Comparison of ENCODE assay signal across 8 cellular contexts in the genomic region with DNA sequence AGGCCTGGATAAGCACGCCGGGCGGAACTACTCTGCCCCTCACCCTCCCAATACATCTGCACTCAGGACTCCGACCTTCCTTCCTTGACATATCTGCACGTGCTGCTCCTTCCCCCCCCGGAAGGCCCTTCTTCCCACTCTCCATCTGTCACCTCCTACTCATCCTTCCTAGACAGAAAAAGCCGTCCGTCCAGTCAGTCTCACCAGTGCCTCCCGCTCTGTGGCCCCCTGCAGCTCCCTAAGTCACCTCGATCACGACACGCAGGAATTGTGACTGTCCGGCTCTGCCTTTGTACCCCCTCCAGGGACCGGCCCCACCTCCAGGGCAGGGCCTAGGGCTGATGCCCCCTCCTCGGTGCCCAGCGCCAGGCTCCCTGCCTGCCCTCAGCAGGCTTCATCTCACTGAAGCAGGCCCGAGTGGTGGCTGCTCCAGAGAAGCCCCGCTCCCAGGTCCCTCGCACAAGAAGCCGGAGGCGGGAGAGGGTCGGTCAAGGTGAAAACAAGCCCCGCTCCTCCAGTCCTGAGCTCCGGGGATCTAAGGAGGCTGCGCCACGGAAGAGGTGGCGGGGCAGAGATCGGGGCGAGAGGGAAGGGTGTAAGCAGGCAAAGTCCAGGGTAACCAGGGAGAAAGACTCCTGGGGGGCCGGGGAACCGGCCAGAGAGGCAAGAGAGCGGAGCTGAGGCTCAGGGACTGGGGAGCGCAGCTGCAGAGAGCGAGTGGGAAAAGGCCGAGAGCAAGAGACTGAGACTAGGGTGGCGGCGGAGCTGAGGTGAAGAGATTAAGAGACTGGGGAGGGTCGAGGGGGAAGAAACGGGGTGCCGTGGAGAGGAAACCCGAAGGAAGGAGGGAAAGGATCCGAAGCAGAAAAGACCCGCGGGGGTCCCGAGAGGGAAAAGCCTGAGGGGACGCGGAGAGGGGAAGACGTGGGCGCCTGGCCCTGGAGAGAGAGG. TPM values are rescaled to one million over a fixed set of nuclear protein-coding genes. Genes with fewer than 3 reads are reported as not detected.
DNase-seq lines count a peak whose midpoint lies in the region; ATAC-seq lines count a peak whose summit lies in the region.

No MANE protein-coding gene starts in this region.

- ATAC-seq in activated naive CD8-positive, alpha-beta T cell treated with anti-CD3 and anti-CD28 coated beads, Interleukin-2, amount 10 ng/mL, durations not matched to agents 7 days and 5 days (ENCODE audit: low read depth): no peak
- ATAC-seq in GM18870 (IDR thresholded peaks at IDR 0.05; ENCODE audit: unreplicated experiment): no peak

- H3K27ac Mint-ChIP-seq in activated naive CD8-positive, alpha-beta T cell treated with anti-CD3 and anti-CD28 coated beads, Interleukin-2, amount 10 ng/mL, durations not matched to agents 7 days and 5 days: peak overlapping the region; percentile 99

- H3K9me3 Mint-ChIP-seq in activated naive CD8-positive, alpha-beta T cell treated with anti-CD3 and anti-CD28 coated beads, Interleukin-2, amount 10 ng/mL, durations not matched to agents 7 days and 5 days: no peaks in the 10 kb centered on the region

- no peaks in the 10 kb centered on the region for H3K27me3 Mint-ChIP-seq in activated naive CD8-positive, alpha-beta T cell treated with anti-CD3 and anti-CD28 coated beads, Interleukin-2, amount 10 ng/mL, durations not matched to agents 7 days and 5 days

- H3K4me3 Mint-ChIP-seq in activated naive CD8-positive, alpha-beta T cell treated with anti-CD3 and anti-CD28 coated beads, Interleukin-2, amount 10 ng/mL, durations not matched to agents 7 days and 5 days: peak overlapping the region; percentile 99

- POLR2A ChIA-PET in activated naive CD8-positive, alpha-beta T cell treated with anti-CD3 and anti-CD28 coated beads, Interleukin-2, amount 10 ng/mL, durations not matched to agents 7 days and 5 days (lab: Charles Lee): interaction anchor here (0.8 to 8.4 kb wide), 6 partner anchors 12 to 150 kb away, joined by 3 to 120 read pairs (median 15); a partner anchor contains a TSS

- peaks cover 22% of the 10 kb centered on the region for H3K36me3 Mint-ChIP-seq in activated naive CD8-positive, alpha-beta T cell treated with anti-CD3 and anti-CD28 coated beads, Interleukin-2, amount 10 ng/mL, durations not matched to agents 7 days and 5 days

- DNase-seq in NCI-H1417 (lab: John Stamatoyannopoulos, UW) (peak in 2 of 3 experiments; percentile 45 to 51), NCI-H1417 treated with DMSO at 0.1 percent for 48 hours (lab: John Stamatoyannopoulos, UW) (no peak), MV-4-11 (lab: John Stamatoyannopoulos, UW) (peak; percentile 35), iris pigment epithelial cell (ENCODE audit: low read depth) (peak; percentile 30), superior temporal gyrus (ENCODE audit: extremely low spot score) (no peak)
- DNase-seq in activated naive CD8-positive, alpha-beta T cell treated with anti-CD3 and anti-CD28 coated beads, Interleukin-2, amount 10 ng/mL, durations not matched to agents 7 days and 5 days: peak; percentile 49
- peak; percentile 31 for DNase-seq in stimulated activated CD4-positive, alpha-beta T cell treated with anti-CD3 and anti-CD28 coated beads, Interleukin-4, amount 100 ng/mL, for 1 hour

- peaks cover 44% of the 10 kb centered on the region for H3K4me1 Mint-ChIP-seq in activated naive CD8-positive, alpha-beta T cell treated with anti-CD3 and anti-CD28 coated beads, Interleukin-2, amount 10 ng/mL, durations not matched to agents 7 days and 5 days

RNA-seq across cellular contexts. Expression of a gene that starts 1.1 kb away (rescaled TPM):
- total RNA-seq in activated naive CD8-positive, alpha-beta T cell treated with anti-CD3 and anti-CD28 coated beads, Interleukin-2, amount 10 ng/mL, durations not matched to agents 7 days and 5 days: 100 to 1,000 TPM; 211 to 226 TPM

RNA-seq across cellular contexts. Expression of a gene that starts 22.2 kb away (rescaled TPM):
- 10 to 100 TPM; 19.5 to 20.3 TPM for total RNA-seq in activated naive CD8-positive, alpha-beta T cell treated with anti-CD3 and anti-CD28 coated beads, Interleukin-2, amount 10 ng/mL, durations not matched to agents 7 days and 5 days

RNA-seq across cellular contexts. Expression of a gene that starts 26.1 kb away (rescaled TPM):
- total RNA-seq in activated naive CD8-positive, alpha-beta T cell treated with anti-CD3 and anti-CD28 coated beads, Interleukin-2, amount 10 ng/mL, durations not matched to agents 7 days and 5 days: 1 to 10 TPM; 9.0 TPM

RNA-seq across cellular contexts. Expression of a gene that starts 29.2 kb away (rescaled TPM):
- 10 to 100 TPM; 18.8 to 19.4 TPM for total RNA-seq in activated naive CD8-positive, alpha-beta T cell treated with anti-CD3 and anti-CD28 coated beads, Interleukin-2, amount 10 ng/mL, durations not matched to agents 7 days and 5 days

RNA-seq across cellular contexts. Expression of a gene that starts 48.4 kb away (rescaled TPM):
- total RNA-seq in activated naive CD8-positive, alpha-beta T cell treated with anti-CD3 and anti-CD28 coated beads, Interleukin-2, amount 10 ng/mL, durations not matched to agents 7 days and 5 days: not detected

Comparison
In these comparisons a context has a peak if more than half of its experiments do, and no peak if none do; other contexts are left out.
1. DNase-seq: peak in NCI-H1417 (2 of 3), MV-4-11 (single experiment), activated naive CD8-positive, alpha-beta T cell treated with anti-CD3 and anti-CD28 coated beads, Interleukin-2, amount 10 ng/mL, durations not matched to agents 7 days and 5 days (single experiment), iris pigment epithelial cell (single experiment) and stimulated activated CD4-positive, alpha-beta T cell treated with anti-CD3 and anti-CD28 coated beads, Interleukin-4, amount 100 ng/mL, for 1 hour (single experiment); none in NCI-H1417 treated with DMSO at 0.1 percent for 48 hours (single experiment) and superior temporal gyrus (single experiment).